Comparison of ENCODE assay signal across 8 cellular contexts in the genomic region with DNA sequence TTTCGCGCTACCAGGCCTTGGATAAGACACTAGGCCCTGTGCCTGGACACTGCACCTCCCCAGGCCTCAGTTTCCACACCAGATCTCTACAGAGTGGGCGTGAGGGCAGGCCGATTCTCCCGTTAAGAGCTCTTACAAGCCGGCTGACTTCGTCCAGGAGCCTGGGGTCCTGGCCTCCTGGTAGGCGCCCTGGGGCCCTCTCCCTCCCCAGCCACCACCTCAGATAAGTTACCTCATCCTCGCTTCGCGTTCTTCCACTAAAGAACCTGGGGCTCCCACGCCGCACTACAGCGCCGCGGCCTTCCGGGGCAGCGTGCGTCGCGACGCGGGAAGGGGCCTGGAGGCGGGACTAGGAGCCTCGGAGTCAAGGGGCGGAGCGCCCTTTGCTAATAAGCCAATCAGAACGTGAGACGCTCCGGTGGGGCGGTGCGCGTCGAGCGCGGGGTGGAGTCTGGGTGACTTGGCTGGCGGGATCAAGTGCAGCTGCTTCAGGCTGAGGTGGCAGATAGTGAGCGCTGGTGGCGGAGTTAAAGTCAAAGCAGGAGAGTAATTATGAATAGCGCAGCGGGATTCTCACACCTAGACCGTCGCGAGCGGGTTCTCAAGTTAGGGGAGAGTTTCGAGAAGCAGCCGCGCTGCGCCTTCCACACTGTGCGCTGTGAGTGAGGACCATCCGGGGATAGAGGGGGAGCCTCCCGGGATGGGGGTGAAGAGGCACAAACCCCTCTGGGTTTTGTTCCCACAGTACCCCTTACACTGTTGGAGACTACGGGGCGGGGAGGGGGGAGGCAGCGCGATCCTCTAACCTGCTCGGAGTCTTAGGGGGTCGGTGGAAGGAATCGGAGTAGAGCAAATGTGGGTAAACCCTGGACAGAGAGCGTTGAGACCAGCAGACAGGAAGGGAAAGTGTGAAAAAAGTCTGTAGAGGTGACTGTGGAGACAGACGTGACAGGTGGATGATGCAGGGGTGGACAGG. TPM values are rescaled to one million over a fixed set of nuclear protein-coding genes. Genes with fewer than 3 reads are reported as not detected.
DNase-seq lines count a peak whose midpoint lies in the region; ATAC-seq and TF ChIP-seq lines count a peak whose summit lies in the region.

A gene (plus strand): TSS at position 476 of the 976 bp plus-strand sequence. CDS start 77 bp downstream, at position 553.
A gene with protein sequence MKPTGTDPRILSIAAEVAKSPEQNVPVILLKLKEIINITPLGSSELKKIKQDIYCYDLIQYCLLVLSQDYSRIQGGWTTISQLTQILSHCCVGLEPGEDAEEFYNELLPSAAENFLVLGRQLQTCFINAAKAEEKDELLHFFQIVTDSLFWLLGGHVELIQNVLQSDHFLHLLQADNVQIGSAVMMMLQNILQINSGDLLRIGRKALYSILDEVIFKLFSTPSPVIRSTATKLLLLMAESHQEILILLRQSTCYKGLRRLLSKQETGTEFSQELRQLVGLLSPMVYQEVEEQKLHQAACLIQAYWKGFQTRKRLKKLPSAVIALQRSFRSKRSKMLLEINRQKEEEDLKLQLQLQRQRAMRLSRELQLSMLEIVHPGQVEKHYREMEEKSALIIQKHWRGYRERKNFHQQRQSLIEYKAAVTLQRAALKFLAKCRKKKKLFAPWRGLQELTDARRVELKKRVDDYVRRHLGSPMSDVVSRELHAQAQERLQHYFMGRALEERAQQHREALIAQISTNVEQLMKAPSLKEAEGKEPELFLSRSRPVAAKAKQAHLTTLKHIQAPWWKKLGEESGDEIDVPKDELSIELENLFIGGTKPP (minus strand): TSS at position 327 of the 976 bp plus-strand sequence. CDS start 6,100 bp downstream, outside the sequence.

- H3K9me3 ChIP-seq in right lobe of liver: no peaks in the 10 kb centered on the region

- H3K36me3 ChIP-seq in right lobe of liver: no peaks in the 10 kb centered on the region

- H3K4me1 ChIP-seq in right lobe of liver: peaks cover 0 to 12% (median 0%) of the 10 kb centered on the region in 4 donors

- ATAC-seq in GM19397 (IDR thresholded peaks at IDR 0.05; ENCODE audit: unreplicated experiment) (peak; percentile 99), HG03571 (IDR thresholded peaks at IDR 0.05; ENCODE audit: unreplicated experiment) (peak; percentile 94), right lobe of liver (peak; percentile 100)

- peak within 1 kb of the TSS; percentile 44 to 96 (median 84) for H3K4me3 ChIP-seq in dorsolateral prefrontal cortex
- peak within 1 kb of the TSS; percentile 71 to 91 (median 87) for H3K4me3 ChIP-seq in right lobe of liver

- H3K27ac ChIP-seq in dorsolateral prefrontal cortex: peak within 1 kb of the TSS in 41 of 59 donors; percentile 5 to 88 (median 56)
- peak within 1 kb of the TSS; percentile 33 to 78 (median 56) for H3K27ac ChIP-seq in right lobe of liver

- WGBS in right lobe of liver (ENCODE audit: insufficient coverage, low coverage, low lambda C conversion rate, missing lambda C conversion rate): under 1% methylated on average over 34 of the region's 61 CpGs

- no peaks in the 10 kb centered on the region for H3K27me3 ChIP-seq in dorsolateral prefrontal cortex
- no peaks in the 10 kb centered on the region for H3K27me3 ChIP-seq in right lobe of liver

- DNase-seq in CD1c-positive myeloid dendritic cell (ENCODE audit: extremely low spot score) (peak; percentile 99), NCI-H82 (lab: John Stamatoyannopoulos, UW) (peak; percentile 99), dorsolateral prefrontal cortex (peak; percentile 88 to 98 (median 96)), right lobe of liver (peak; percentile 98)
- DNase-seq in activated CD4-positive, alpha-beta T cell treated with anti-CD3 and anti-CD28 coated beads, Interleukin-2, amount 50 U/mL, for 48 hours: peak; percentile 95 to 96
- peak; percentile 92 to 95 for DNase-seq in stimulated activated CD4-positive, alpha-beta T cell treated with anti-CD3 and anti-CD28 coated beads, Interleukin-4, amount 100 ng/mL, for 4 hours

- TF ChIP-seq CTCF in dorsolateral prefrontal cortex (IDR thresholded peaks at IDR 0.05 in 54 of 56, conservative IDR thresholded peaks at IDR 0.05 in 2 of 56; ENCODE audit: low read depth in 1 of 56, partially characterized antibody in 56 of 56): peak in 38 of 56 donors; percentile 4 to 57 (median 33)
- TF ChIP-seq CTCF in right lobe of liver (IDR thresholded peaks at IDR 0.05): peak in 1 of 4 donors; percentile 18

- peak; percentile 95 for TF ChIP-seq POLR2A in right lobe of liver (IDR thresholded peaks at IDR 0.05)

- intact Hi-C loops in dorsolateral prefrontal cortex (cut with DNase I) (loop anchor here in 1 of 2 donors (10.0 kb wide), 3 partner anchors 80 to 960 kb away; a partner anchor contains a TSS), right lobe of liver (cut with DNase I) (no loop called here)

RNA-seq across cellular contexts. Expression of the first gene that starts in this region (rescaled TPM):
- total RNA-seq in dorsolateral prefrontal cortex (10 to 100 TPM in 116 of 120 experiments, 1 to 10 TPM in 4; 8.6 to 27.8 (median 18.3) TPM), right lobe of liver (1 to 10 TPM; 1.4 to 3.0 (median 2.0) TPM)

RNA-seq across cellular contexts. Expression of the second gene that starts in this region (rescaled TPM):
- 10 to 100 TPM; 13.0 to 33.0 (median 21.6) TPM for total RNA-seq in dorsolateral prefrontal cortex
- total RNA-seq in right lobe of liver: 1 to 10 TPM; 3.6 to 8.8 (median 5.4) TPM

Comparison
In these comparisons a context has a peak if more than half of its experiments do, and no peak if none do; other contexts are left out.
1. Peak in every context shown above with its lines: DNase-seq, ATAC-seq, H3K4me3 ChIP-seq and H3K27ac ChIP-seq.